Comparison of ENCODE assay signal across 8 cellular contexts in the genomic region with DNA sequence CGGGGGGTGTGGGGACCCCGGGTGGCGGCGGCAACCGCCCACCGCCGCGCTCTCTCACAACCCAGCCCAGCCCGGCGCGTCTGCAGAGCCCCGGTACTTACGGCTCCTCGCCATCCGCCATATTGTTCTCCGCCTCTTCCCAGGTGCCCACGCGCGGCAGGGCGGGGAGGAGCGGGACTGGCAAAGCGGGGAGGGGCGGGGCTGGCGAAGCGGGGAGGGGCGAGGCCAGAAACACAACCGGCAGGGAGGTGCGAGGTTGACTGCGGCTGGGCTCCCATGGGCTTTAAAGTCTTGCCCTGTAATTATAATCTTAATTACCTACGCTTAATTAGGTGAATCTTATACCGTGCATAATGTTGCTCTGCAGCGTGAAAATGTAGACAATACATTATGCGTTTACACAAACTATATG. TPM values are rescaled to one million over a fixed set of nuclear protein-coding genes. Genes with fewer than 3 reads are reported as not detected.
DNase-seq lines count a peak whose midpoint lies in the region; ATAC-seq, FAIRE-seq and TF ChIP-seq lines count a peak whose summit lies in the region.

A gene (minus strand): TSS at position 133 of the 412 bp plus-strand sequence. CDS start 12 bp downstream, at position 121.

- H3K36me3 ChIP-seq in mammary epithelial cell (ENCODE audit: insufficient read depth, low read length) (peaks cover 2% of the 10 kb centered on the region), small intestine (ENCODE audit: control insufficient read depth in 2 of 2, insufficient read depth in 2 of 2, low read length in 2 of 2) (no peaks in the 10 kb centered on the region)

- H3K27ac ChIP-seq in 22Rv1 = peak within 1 kb of the TSS; percentile 58
- peak within 1 kb of the TSS; percentile 33 for H3K27ac ChIP-seq in mammary epithelial cell (ENCODE audit: insufficient read depth, low read depth, low read length)
- peak within 1 kb of the TSS; percentile 55 to 78 for H3K27ac ChIP-seq in small intestine (ENCODE audit: low read depth in 1 of 2, low read length in 1 of 2)

- WGBS in mammary epithelial cell (ENCODE audit: low coverage, missing lambda C conversion rate) = 0% methylated on average over 6 of the region's 33 CpGs
- WGBS in small intestine, 3 donors = 0 to 1% (median 1%) methylated on average over 26 to 33 of the region's 33 CpGs

- peaks cover 46% of the 10 kb centered on the region for H3K79me2 ChIP-seq in mammary epithelial cell (ENCODE audit: insufficient read depth, low read length)

- H3K4me2 ChIP-seq in mammary epithelial cell (ENCODE audit: insufficient read depth, low read depth, low read length) = peak within 1 kb of the TSS; percentile 76

- ATAC-seq in GM18519 (IDR thresholded peaks at IDR 0.05; ENCODE audit: low FRiP score, unreplicated experiment) = peak; percentile 32
- ATAC-seq in HG03066 (IDR thresholded peaks at IDR 0.05; ENCODE audit: low read depth, unreplicated experiment) = peak; percentile 39

- H2AFZ ChIP-seq in mammary epithelial cell (ENCODE audit: low read depth, low read length) = peak within 1 kb of the TSS; percentile 60

- no peak for FAIRE-seq in small intestine (lab: Jason Lieb, UNC)

- BruUV-seq in mammary epithelial cell (replicated peaks; lab: Mats Ljungman, UMichigan) = no TSS peak

- peak within 1 kb of the TSS; percentile 86 for H3K4me3 ChIP-seq in WI38 (ENCODE audit: low read depth, low read length)
- peak within 1 kb of the TSS; percentile 58 to 88 (median 68) for H3K4me3 ChIP-seq in mammary epithelial cell (replicated peaks in 1 of 3; ENCODE audit: insufficient read depth in 1 of 3, low read depth in 2 of 3, low read length in 3 of 3)
- H3K4me3 ChIP-seq in small intestine (ENCODE audit: low read depth in 1 of 2, low read length in 2 of 2) = peak within 1 kb of the TSS; percentile 98 to 100

- H3K4me1 ChIP-seq in mammary epithelial cell (ENCODE audit: insufficient read depth, low read length) = peaks cover 40% of the 10 kb centered on the region
- H3K4me1 ChIP-seq in small intestine (ENCODE audit: control insufficient read depth in 2 of 2, insufficient read depth in 1 of 2, low read depth in 1 of 2, low read length in 1 of 2) = peaks cover 5 to 13% of the 10 kb centered on the region in 2 donors

- TF ChIP-seq CTCF in 22Rv1 (IDR thresholded peaks at IDR 0.05) = no peak
- no peak for TF ChIP-seq CTCF in WI38 (IDR thresholded peaks at IDR 0.05; ENCODE audit: low read depth, low read length)
- TF ChIP-seq CTCF in mammary epithelial cell (conservative IDR thresholded peaks at IDR 0.05 in 1 of 2, IDR thresholded peaks at IDR 0.05 in 1 of 2; ENCODE audit: extremely low read depth in 1 of 2, insufficient read depth in 1 of 2, low read depth in 1 of 2, low read length in 2 of 2) = no peak

- no peaks in the 10 kb centered on the region for H3K9me3 ChIP-seq in mammary epithelial cell (replicated peaks; ENCODE audit: insufficient read depth, low read length)
- no peaks in the 10 kb centered on the region for H3K9me3 ChIP-seq in small intestine (ENCODE audit: control insufficient read depth, low read depth)

- peak within 1 kb of the TSS; percentile 68 for H3K9ac ChIP-seq in mammary epithelial cell (ENCODE audit: insufficient read depth, low read length)

- dilution Hi-C loops in mammary epithelial cell (cut with HindIII; ENCODE audit: low sequenced_read_pairs) = no loop called here

- DNase-seq in NCI-H2196 treated with DMSO at 0.1 percent for 48 hours (lab: John Stamatoyannopoulos, UW; ENCODE audit: unreplicated experiment) = peak; percentile 44
- peak; percentile 82 for DNase-seq in mammary epithelial cell
- DNase-seq in iPS-NIHi7 (ENCODE audit: extremely low spot score) = peak; percentile 92
- DNase-seq in small intestine = peak; percentile 92

- intact Hi-C loops in mammary epithelial cell (cut with micrococcal nuclease) = loop anchor here (2.0 kb wide), 1 partner anchor 17 kb away; no protein-coding TSS in a partner anchor

- in situ Hi-C loops in mammary epithelial cell (cut with MboI; ENCODE audit: low sequenced_read_pairs in 2 of 2) = no loop called here

- CTCF ChIA-PET in mammary epithelial cell (lab: Charles Lee; ENCODE audit: low non-redundant PET) = no interaction called here

- H3K27me3 ChIP-seq in mammary epithelial cell (ENCODE audit: insufficient read depth, low read length) = no peaks in the 10 kb centered on the region
- no peaks in the 10 kb centered on the region for H3K27me3 ChIP-seq in small intestine (ENCODE audit: control insufficient read depth in 2 of 2, insufficient read depth in 2 of 2, low read length in 2 of 2)

- no peaks in the 10 kb centered on the region for H4K20me1 ChIP-seq in mammary epithelial cell (ENCODE audit: insufficient read depth, low read length)

RNA-seq across cellular contexts. Expression of the gene that starts here (rescaled TPM):
- 10 to 100 TPM; 70.0 to 76.1 TPM for total RNA-seq in mammary epithelial cell
- polyA plus RNA-seq in mammary epithelial cell (47.7 TPM), small intestine (10 to 100 TPM; 32.2 to 45.8 (median 37.0) TPM)
- polyA minus RNA-seq in mammary epithelial cell = 44.1 TPM

Comparison
In these comparisons a context has a peak if more than half of its experiments do, and no peak if none do; other contexts are left out.
1. Peak in every context shown above with its lines: DNase-seq, ATAC-seq, H3K4me3 ChIP-seq and H3K27ac ChIP-seq.